Comparison of ENCODE assay signal across 1 cellular context in the genomic region with DNA sequence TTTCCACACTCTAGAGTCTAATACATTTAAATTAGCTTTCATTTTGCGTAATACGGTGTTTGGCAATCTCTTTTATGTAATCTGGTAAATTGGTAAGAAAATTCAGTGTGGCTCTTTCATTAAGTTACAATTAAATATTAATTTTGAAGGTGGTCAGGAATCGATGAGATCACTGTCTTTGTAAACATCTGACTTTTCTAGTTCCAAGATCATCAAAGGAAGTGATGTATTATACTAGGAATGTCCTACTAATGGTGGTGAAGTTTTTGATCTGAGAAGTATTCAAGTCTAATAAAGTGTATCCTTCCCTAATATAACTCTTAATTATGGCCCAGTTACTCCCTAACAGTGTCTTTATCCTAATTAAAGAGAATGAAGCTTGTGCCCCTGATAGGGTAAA.
TF ChIP-seq lines count a peak whose summit lies in the region.

No MANE protein-coding gene starts in this region.

TF ChIP-seq in K562, 482 proteins besides CTCF, POLR2A, EP300 and RAD21 (continued from another document):
- TF ChIP-seq, protein P1, sequence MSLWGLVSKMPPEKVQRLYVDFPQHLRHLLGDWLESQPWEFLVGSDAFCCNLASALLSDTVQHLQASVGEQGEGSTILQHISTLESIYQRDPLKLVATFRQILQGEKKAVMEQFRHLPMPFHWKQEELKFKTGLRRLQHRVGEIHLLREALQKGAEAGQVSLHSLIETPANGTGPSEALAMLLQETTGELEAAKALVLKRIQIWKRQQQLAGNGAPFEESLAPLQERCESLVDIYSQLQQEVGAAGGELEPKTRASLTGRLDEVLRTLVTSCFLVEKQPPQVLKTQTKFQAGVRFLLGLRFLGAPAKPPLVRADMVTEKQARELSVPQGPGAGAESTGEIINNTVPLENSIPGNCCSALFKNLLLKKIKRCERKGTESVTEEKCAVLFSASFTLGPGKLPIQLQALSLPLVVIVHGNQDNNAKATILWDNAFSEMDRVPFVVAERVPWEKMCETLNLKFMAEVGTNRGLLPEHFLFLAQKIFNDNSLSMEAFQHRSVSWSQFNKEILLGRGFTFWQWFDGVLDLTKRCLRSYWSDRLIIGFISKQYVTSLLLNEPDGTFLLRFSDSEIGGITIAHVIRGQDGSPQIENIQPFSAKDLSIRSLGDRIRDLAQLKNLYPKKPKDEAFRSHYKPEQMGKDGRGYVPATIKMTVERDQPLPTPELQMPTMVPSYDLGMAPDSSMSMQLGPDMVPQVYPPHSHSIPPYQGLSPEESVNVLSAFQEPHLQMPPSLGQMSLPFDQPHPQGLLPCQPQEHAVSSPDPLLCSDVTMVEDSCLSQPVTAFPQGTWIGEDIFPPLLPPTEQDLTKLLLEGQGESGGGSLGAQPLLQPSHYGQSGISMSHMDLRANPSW (CRISPR knock-in tag; IDR thresholded peaks at IDR 0.05) = no peak
- 0 out of 2 replicates have a peak, but pooled peaks have one; percentile 21 for TF ChIP-seq CEBPB (tag; IDR thresholded peaks at IDR 0.05)
- TF ChIP-seq, protein P2, sequence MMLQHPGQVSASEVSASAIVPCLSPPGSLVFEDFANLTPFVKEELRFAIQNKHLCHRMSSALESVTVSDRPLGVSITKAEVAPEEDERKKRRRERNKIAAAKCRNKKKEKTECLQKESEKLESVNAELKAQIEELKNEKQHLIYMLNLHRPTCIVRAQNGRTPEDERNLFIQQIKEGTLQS (IDR thresholded peaks at IDR 0.05) = peak; percentile 23; the same call in 1 of the 2 replicates
- TF ChIP-seq, protein P2 (CRISPR knock-in tag; conservative IDR thresholded peaks at IDR 0.05) = no peak
